2 cellular contexts compared by ENCODE assay signal in genomic region chr7:140137078-140137477, GRCh38.
TF ChIP-seq lines count a peak whose summit lies in the region.

No MANE protein-coding gene starts in this region.

TF ChIP-seq in HepG2, 621 proteins besides CTCF, POLR2A, EP300 and RAD21:
- peak; percentile 35 for TF ChIP-seq RBM22 (optimal IDR thresholded peaks at IDR 0.05; ENCODE audit: low read length)
- no peak for TF ChIP-seq BHLHE40 (IDR thresholded peaks at IDR 0.05; ENCODE audit: low read length)

TF ChIP-seq in IMR-90, 13 proteins besides CTCF, POLR2A, EP300 and RAD21:
- TF ChIP-seq CEBPB (IDR thresholded peaks at IDR 0.05; ENCODE audit: low read depth, low read length), result peak; percentile 33
- TF ChIP-seq MXI1 (IDR thresholded peaks at IDR 0.05; ENCODE audit: borderline replicate concordance, low read depth, low read length), result no peak
TF ChIP-seq in IMR-90: peak in this region for 1.
